In genomic region chr10:60970526-60970925, GRCh38 we compare ENCODE assay signal across 28 cellular contexts.
"Had no signal": no experiment of that assay in that cellular context is flagged by ENCODE, and none has a peak within 500 bp of the region (broad histone marks: within the 10 kb centered on the region; RNA-seq: fewer than 3 reads in every experiment).

No MANE protein-coding gene starts in this region.

- H3K27me3 ChIP-seq: neural progenitor cell, ovary, spleen, suprapubic skin, testis, tibial artery, transverse colon, upper lobe of right lung, uterus had no signal

- ATAC-seq: natural killer cell; psoas muscle; right cardiac atrium; sciatic nerve; stimulated activated memory B cell treated with anti-CD40 and anti-IgM and Interleukin-4, amounts not matched to agents 10 μg/mL and 1 μg/mL and 100 μg/mL, for 72 hours; stimulated activated naive CD8-positive, alpha-beta T cell treated with anti-CD3 and anti-CD28 coated beads, Interleukin-15, amount 100 ng/mL, for 72 hours; stimulated activated naive CD8-positive, alpha-beta T cell treated with anti-CD3 and anti-CD28 coated beads, Interleukin-15, Interleukin-2, amounts not matched to agents 100 U/mL and 50 U/mL, for 24 hours; upper lobe of right lung had no signal

- H3K36me3 ChIP-seq: neural progenitor cell, ovary, spleen, suprapubic skin, tibial artery, transverse colon, upper lobe of right lung, uterus had no signal

- H3K4me3 ChIP-seq: neural progenitor cell, ovary, psoas muscle, skin epidermis, smooth muscle cell, spleen, suprapubic skin, testis, tibial artery, transverse colon, upper lobe of right lung, uterus had no signal

- H3K27ac ChIP-seq: neural progenitor cell, ovary, parathyroid adenoma, psoas muscle, skin epidermis, spleen, suprapubic skin, testis, tibial artery, transverse colon, upper lobe of right lung, uterus had no signal

- H3K79me2 ChIP-seq: parathyroid adenoma had no signal

- DNase-seq: natural killer cell; occipital lobe; ovary; posterior cingulate gyrus; psoas muscle; right cardiac atrium; spleen; stimulated activated CD4-positive, alpha-beta T cell treated with anti-CD3 and anti-CD28 coated beads, Interleukin-12 subunit alpha, Interleukin-12 subunit beta, amount 100 ng/mL, for 4 hours; stimulated activated CD4-positive, alpha-beta T cell treated with anti-CD3 and anti-CD28 coated beads, Interleukin-1b, Interleukin-23, amount 100 ng/mL, for 48 hours; stimulated activated CD4-positive, alpha-beta T cell treated with anti-CD3 and anti-CD28 coated beads, Interleukin-4, amount 100 ng/mL, for 1 hour; stimulated activated CD4-positive, alpha-beta T cell treated with anti-CD3 and anti-CD28 coated beads, Interleukin-4, amount 100 ng/mL, for 4 hours; stimulated activated CD8-positive, alpha-beta memory T cell treated with anti-CD3 and anti-CD28 coated beads, Interleukin-4, amount 100 ng/mL, for 48 hours; stimulated activated naive CD4-positive, alpha-beta T cell; stimulated activated naive CD8-positive, alpha-beta T cell treated with anti-CD3 and anti-CD28 coated beads, Interleukin-15, amount 100 ng/mL, for 72 hours; stimulated activated naive CD8-positive, alpha-beta T cell treated with anti-CD3 and anti-CD28 coated beads, Interleukin-15, Interleukin-2, amounts not matched to agents 100 U/mL and 50 U/mL, for 24 hours; substantia nigra; testis; tibial artery; transverse colon; upper lobe of right lung; uterus had no signal

- H3K4me2 ChIP-seq: neural progenitor cell, smooth muscle cell had no signal

- H3K4me1 ChIP-seq: neural progenitor cell, parathyroid adenoma, spleen, suprapubic skin, testis, tibial artery, transverse colon, upper lobe of right lung, uterus had no signal

- H3K9ac ChIP-seq: neural progenitor cell, parathyroid adenoma had no signal

- H2AFZ ChIP-seq: neural progenitor cell, parathyroid adenoma had no signal

- H3K9me3 ChIP-seq: ovary, psoas muscle, spleen, suprapubic skin, testis, tibial artery, transverse colon, upper lobe of right lung, uterus had no signal
